In the genomic region with DNA sequence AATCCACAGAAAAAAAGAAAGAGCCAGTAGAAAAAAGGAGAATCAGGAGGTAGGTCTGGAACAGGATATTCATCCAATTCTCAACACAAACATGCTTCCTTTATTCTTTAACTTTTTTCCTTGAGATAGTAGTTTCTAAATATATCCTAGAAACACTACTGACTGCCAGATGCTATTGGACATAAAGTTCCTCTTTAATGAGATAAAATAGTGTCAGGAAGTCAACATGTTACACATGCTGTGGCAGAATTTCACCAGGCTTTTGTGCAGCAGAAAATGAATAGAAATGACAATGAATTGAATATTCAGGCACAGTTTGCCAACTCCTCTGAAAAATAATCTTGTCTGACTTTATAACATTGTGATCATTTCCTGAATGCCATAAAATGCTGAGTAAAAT, we compare ENCODE assay signal across 25 cellular contexts.
DNase-seq lines count a peak whose midpoint lies in the region; ATAC-seq and TF ChIP-seq lines count a peak whose summit lies in the region.
"Had no signal": no experiment of that assay in that cellular context is flagged by ENCODE, and none has a peak within 500 bp of the region (broad histone marks: within the 10 kb centered on the region; RNA-seq: fewer than 3 reads in every experiment).

No MANE protein-coding gene starts in this region.

- intact Hi-C loops in A673 (cut with micrococcal nuclease; ENCODE audit: unreplicated experiment) = no loop called here

- no peak overlapping the region for H3K4me3 ChIP-seq in A673 (ENCODE audit: low read depth, low read length, poor library complexity, severe bottlenecking)
- H3K4me3 ChIP-seq in fibroblast of pulmonary artery (replicated peaks; ENCODE audit: low read depth, low read length) = no peak overlapping the region
- H3K4me3 ChIP-seq: gastroesophageal sphincter, HAP-1, tibial nerve had no signal

- no peaks in the 10 kb centered on the region for H3K36me3 ChIP-seq in A673 (ENCODE audit: insufficient read depth, low read length, poor library complexity, severe bottlenecking)
- H3K36me3 ChIP-seq: gastroesophageal sphincter, HAP-1, tibial nerve, WERI-Rb-1 had no signal

- H3K9me3 ChIP-seq in A673 (ENCODE audit: low read depth, low read length, poor library complexity, severe bottlenecking) (no peaks in the 10 kb centered on the region), T-helper 17 cell (ENCODE audit: control insufficient read depth, low read length, poor library complexity, severe bottlenecking) (no peaks in the 10 kb centered on the region)
- H3K9me3 ChIP-seq: gastroesophageal sphincter, HAP-1, tibial nerve had no signal

- H3K27me3 Mint-ChIP-seq in T-helper 17 cell = no peaks in the 10 kb centered on the region
- H3K27me3 Mint-ChIP-seq: activated naive CD4-positive, alpha-beta T cell treated with anti-CD3 and anti-CD28 coated beads, Interleukin-2, amount 50 U/mL, for 24 hours had no signal

- no peak overlapping the region for H3K27ac Mint-ChIP-seq in T-helper 17 cell
- H3K27ac Mint-ChIP-seq: activated naive CD4-positive, alpha-beta T cell treated with anti-CD3 and anti-CD28 coated beads, Interleukin-2, amount 50 U/mL, for 24 hours; activated T-helper 2 cell treated with anti-CD3 and anti-CD28 coated beads, Interferon-gamma antibody, Interleukin-2, Interleukin-4, amounts not matched to agents 10 μg/mL and 5 μg/mL and 100 μg/mL, durations not matched to agents 14 hours and 24 hours and 36 hours; CD8-positive, alpha-beta T cell; naive thymus-derived CD4-positive, alpha-beta T cell; stimulated activated effector memory CD8-positive, alpha-beta T cell treated with anti-CD3 and anti-CD28 coated beads, Interleukin-12 subunit alpha, Interleukin-12 subunit beta, amount 100 ng/mL, for 72 hours had no signal

- CTCF ChIA-PET in A673 (lab: Charles Lee) = no interaction called here

- peaks cover 17% of the 10 kb centered on the region for H3K4me1 ChIP-seq in A673 (ENCODE audit: insufficient read depth, low read length, poor library complexity, severe bottlenecking)
- H3K4me1 ChIP-seq: gastroesophageal sphincter, tibial nerve had no signal

- no peaks in the 10 kb centered on the region for H3K27me3 ChIP-seq in A673 (replicated peaks; ENCODE audit: insufficient read depth, low read depth, low read length, poor library complexity)
- H3K27me3 ChIP-seq: gastroesophageal sphincter, tibial nerve had no signal

- no TSS peak for BruUV-seq in A673 (replicated peaks; lab: Mats Ljungman, UMichigan)

- peak overlapping the region; percentile 57 for H3K27ac ChIP-seq in A673 (ENCODE audit: low read depth, low read length, poor library complexity, severe bottlenecking)
- H3K27ac ChIP-seq: gastroesophageal sphincter, tibial nerve, WERI-Rb-1 had no signal

- no peaks in the 10 kb centered on the region for H3K36me3 Mint-ChIP-seq in T-helper 17 cell (ENCODE audit: low read depth)
- H3K36me3 Mint-ChIP-seq: activated naive CD4-positive, alpha-beta T cell treated with anti-CD3 and anti-CD28 coated beads, Interleukin-2, amount 50 U/mL, for 24 hours; CD8-positive, alpha-beta T cell; naive thymus-derived CD4-positive, alpha-beta T cell; stimulated activated effector memory CD8-positive, alpha-beta T cell treated with anti-CD3 and anti-CD28 coated beads, Interleukin-12 subunit alpha, Interleukin-12 subunit beta, amount 100 ng/mL, for 72 hours had no signal

- ATAC-seq in left lobe of liver (peak; percentile 31), T-helper 17 cell (no peak), HG03442 (IDR thresholded peaks at IDR 0.05; ENCODE audit: unreplicated experiment) (no peak)
- ATAC-seq: CD8-positive, alpha-beta T cell; gastroesophageal sphincter; left colon; naive thymus-derived CD4-positive, alpha-beta T cell; stimulated activated effector memory CD8-positive, alpha-beta T cell treated with anti-CD3 and anti-CD28 coated beads, Interleukin-12 subunit alpha, Interleukin-12 subunit beta, amount 100 ng/mL, for 72 hours had no signal

- no peak for TF ChIP-seq CTCF in A673 (conservative IDR thresholded peaks at IDR 0.05; ENCODE audit: low read depth, low read length)
- TF ChIP-seq CTCF in fibroblast of pulmonary artery (IDR thresholded peaks at IDR 0.05; ENCODE audit: low read length, missing control alignments) = no peak

- DNase-seq in A673 (ENCODE audit: low spot score) = peak; percentile 58
- DNase-seq in Kasumi-1 (lab: John Stamatoyannopoulos, UW) = peak; percentile 67 to 68
- peak; percentile 21 for DNase-seq in fibroblast of pulmonary artery (ENCODE audit: low read depth)
- DNase-seq in left lobe of liver (ENCODE audit: low spot score) = no peak
- no peak for DNase-seq in effector CD4-positive, alpha-beta T cell
- no peak for DNase-seq in T-helper 17 cell
- no peak for DNase-seq in NCI-H510A treated with DMSO at 0.1 percent for 48 hours (lab: John Stamatoyannopoulos, UW)
- DNase-seq: activated CD4-positive, alpha-beta T cell treated with anti-CD3 and anti-CD28 coated beads for 4 hours; activated T-cell treated with anti-CD3 and anti-CD28 coated beads for 4 hours; anterior cingulate cortex; CD8-positive, alpha-beta T cell; hypothalamus; Karpas-422; left colon; naive thymus-derived CD4-positive, alpha-beta T cell; NCI-H1436 treated with DMSO at 0.1 percent for 48 hours; NCI-H345; WERI-Rb-1 had no signal

- POLR2A ChIA-PET in A673 (lab: Charles Lee; ENCODE audit: low non-redundant PET) = no interaction called here

- no peak overlapping the region for H3K4me3 Mint-ChIP-seq in T-helper 17 cell
- H3K4me3 Mint-ChIP-seq: activated naive CD4-positive, alpha-beta T cell treated with anti-CD3 and anti-CD28 coated beads, Interleukin-2, amount 50 U/mL, for 24 hours; CD8-positive, alpha-beta T cell; naive thymus-derived CD4-positive, alpha-beta T cell; stimulated activated effector memory CD8-positive, alpha-beta T cell treated with anti-CD3 and anti-CD28 coated beads, Interleukin-12 subunit alpha, Interleukin-12 subunit beta, amount 100 ng/mL, for 72 hours had no signal

- no peaks in the 10 kb centered on the region for H3K4me1 Mint-ChIP-seq in T-helper 17 cell
- H3K4me1 Mint-ChIP-seq: activated naive CD4-positive, alpha-beta T cell treated with anti-CD3 and anti-CD28 coated beads, Interleukin-2, amount 50 U/mL, for 24 hours; naive thymus-derived CD4-positive, alpha-beta T cell; stimulated activated effector memory CD8-positive, alpha-beta T cell treated with anti-CD3 and anti-CD28 coated beads, Interleukin-12 subunit alpha, Interleukin-12 subunit beta, amount 100 ng/mL, for 72 hours had no signal

Comparison
In these comparisons a context has a peak if more than half of its experiments do, and no peak if none do; other contexts are left out.
1. DNase-seq: peak in A673 (single experiment), Kasumi-1 (2 of 2) and fibroblast of pulmonary artery (single experiment); none in left lobe of liver (single experiment), effector CD4-positive, alpha-beta T cell (single experiment), T-helper 17 cell (0 of 3) and NCI-H510A treated with DMSO at 0.1 percent for 48 hours (single experiment).